ENCODE assay signal across 9 cellular contexts in genomic region chr19:46862504-46862835, GRCh38. TPM values are rescaled to one million over a fixed set of nuclear protein-coding genes. Genes with fewer than 3 reads are reported as not detected.
DNase-seq lines count a peak whose midpoint lies in the region; ATAC-seq and TF ChIP-seq lines count a peak whose summit lies in the region.
"Had no signal": no experiment of that assay in that cellular context is flagged by ENCODE, and none has a peak within 500 bp of the region (broad histone marks: within the 10 kb centered on the region; RNA-seq: fewer than 3 reads in every experiment).

No MANE protein-coding gene starts in this region.

- peaks cover 43 to 70% of the 10 kb centered on the region in 2 experiments for H3K79me1 ChIP-seq in IMR-90 (ENCODE audit: low read depth in 1 of 2, low read length in 2 of 2)

- no peak overlapping the region; the same call in 1 of the 2 replicates for H2AK5ac ChIP-seq in IMR-90 (ENCODE audit: low read depth, low read length)

- no peak overlapping the region for H4K91ac ChIP-seq in IMR-90 (ENCODE audit: insufficient read depth, low read depth, low read length)

- no peak overlapping the region for H3K4ac ChIP-seq in IMR-90 (ENCODE audit: low read depth, low read length)

- no peak overlapping the region for H4K5ac ChIP-seq in IMR-90 (ENCODE audit: low read depth, low read length)

- H3K9me1 ChIP-seq in IMR-90 (ENCODE audit: insufficient read depth, low read length) = peaks cover 32% of the 10 kb centered on the region

- H3K18ac ChIP-seq in IMR-90 (ENCODE audit: low read depth, low read length) = no peak overlapping the region

- H3K4me2 ChIP-seq in IMR-90 (ENCODE audit: low read depth, low read length) = peak overlapping the region; percentile 97

- no peak overlapping the region for H2BK20ac ChIP-seq in IMR-90 (ENCODE audit: low read depth, low read length)

- 0 out of 2 replicates have a peak overlapping the region, but pooled peaks have one; percentile 8 for H3K56ac ChIP-seq in IMR-90 (ENCODE audit: extremely low read depth, insufficient read depth, low read length)

- no peak for TF ChIP-seq POLR2A in IMR-90 (IDR thresholded peaks at IDR 0.05; ENCODE audit: low read depth, low read length)

- intact Hi-C loops in A673 (cut with micrococcal nuclease; ENCODE audit: unreplicated experiment) = no loop called here
- intact Hi-C loops in IMR-90 (cut with micrococcal nuclease) = loop anchor here (2.0 kb wide), 1 partner anchor 50 kb away; no protein-coding TSS in a partner anchor

- in situ Hi-C loops in IMR-90 (cut with MboI; ENCODE audit: low sequenced_read_pairs) (no loop called here), GM13977 (cut with MboI; ENCODE audit: low pct_unique_long_range_greater_than_20kb, low sequenced_read_pairs, unreplicated experiment) (no loop called here)

- POLR2A ChIA-PET in A673 (lab: Charles Lee; ENCODE audit: low non-redundant PET) = no interaction called here
- POLR2A ChIA-PET in IMR-90 (lab: Charles Lee; ENCODE audit: unreplicated experiment) = no interaction called here

- WGBS in IMR-90 (ENCODE audit: extremely low coverage in 2 of 2, insufficient read length in 1 of 2), 2 experiments = 12% methylated on average over 7 of the region's 9 CpGs; no CpG with 5 or more reads in 1 of the 2 experiments

- peak overlapping the region; percentile 78; the same call in 1 of the 2 replicates for H3K23ac ChIP-seq in IMR-90 (ENCODE audit: low read depth, low read length)

- no peak for ATAC-seq in IMR-90 (ENCODE audit: low read depth)
- ATAC-seq in HG03097 (IDR thresholded peaks at IDR 0.05; ENCODE audit: low FRiP score, unreplicated experiment) = no peak

- no peaks in the 10 kb centered on the region for H3K36me3 Mint-ChIP-seq in mesothelial cell of epicardium
- peaks cover 5% of the 10 kb centered on the region for H3K36me3 Mint-ChIP-seq in endothelial cell (ENCODE audit: low read depth, unreplicated experiment)

- H3K4me3 ChIP-seq in A673 (ENCODE audit: low read depth, low read length, poor library complexity, severe bottlenecking) (peak overlapping the region; percentile 88), IMR-90 (ENCODE audit: insufficient read depth, low read depth, low read length) (peak overlapping the region; percentile 68), mucosa of stomach (ENCODE audit: low read length) (peak overlapping the region; percentile 67)

- H3K9ac ChIP-seq in IMR-90 (ENCODE audit: low read depth, low read length) = peak overlapping the region; percentile 94
- H3K9ac ChIP-seq in mucosa of stomach (ENCODE audit: low read length) = peak overlapping the region; percentile 64

- H2BK5ac ChIP-seq in IMR-90 (ENCODE audit: low read depth, low read length, poor library complexity, severe bottlenecking) = no peak overlapping the region

- H4K20me1 ChIP-seq in IMR-90 (ENCODE audit: insufficient read depth, low read length) = peaks cover 68% of the 10 kb centered on the region

- no peaks in the 10 kb centered on the region for H3K27me3 ChIP-seq in A673 (replicated peaks; ENCODE audit: insufficient read depth, low read depth, low read length, poor library complexity)
- H3K27me3 ChIP-seq in IMR-90 (ENCODE audit: control insufficient read depth, insufficient read depth, low read length) = no peaks in the 10 kb centered on the region
- H3K27me3 ChIP-seq in mucosa of stomach (ENCODE audit: control insufficient read depth, insufficient read depth, low read length) = no peaks in the 10 kb centered on the region

- H2AK9ac ChIP-seq in IMR-90 (replicated peaks; ENCODE audit: low read depth, low read length, poor library complexity) = peak overlapping the region; percentile 86

- DNase-seq in A673 (ENCODE audit: low spot score) = no peak
- DNase-seq in IMR-90 = no peak
- peak; percentile 17 for DNase-seq in dermis blood vessel endothelial cell
- no peak for DNase-seq in mesothelial cell of epicardium (ENCODE audit: low spot score in 2 of 2, unreplicated experiment in 2 of 2)
- DNase-seq in endothelial cell (ENCODE audit: low spot score) = no peak
- no peak for DNase-seq in GM13977 (ENCODE audit: low spot score)
- DNase-seq: NCI-H2081 had no signal

- no peaks in the 10 kb centered on the region for H3K9me3 ChIP-seq in A673 (ENCODE audit: low read depth, low read length, poor library complexity, severe bottlenecking)
- no peaks in the 10 kb centered on the region for H3K9me3 ChIP-seq in IMR-90 (ENCODE audit: control insufficient read depth, insufficient read depth, low read length)
- no peaks in the 10 kb centered on the region for H3K9me3 ChIP-seq in mucosa of stomach (ENCODE audit: control insufficient read depth, low read length)

- H3K4me1 Mint-ChIP-seq in mesothelial cell of epicardium = peaks cover 19% of the 10 kb centered on the region
- peaks cover 21% of the 10 kb centered on the region for H3K4me1 Mint-ChIP-seq in endothelial cell (ENCODE audit: unreplicated experiment)

- H3K27ac Mint-ChIP-seq in mesothelial cell of epicardium = no peak overlapping the region
- H3K27ac Mint-ChIP-seq in endothelial cell (ENCODE audit: unreplicated experiment) = no peak overlapping the region

- H3K9me3 Mint-ChIP-seq in mesothelial cell of epicardium (no peaks in the 10 kb centered on the region), endothelial cell (ENCODE audit: unreplicated experiment) (no peaks in the 10 kb centered on the region)

- H3K4me1 ChIP-seq in A673 (ENCODE audit: insufficient read depth, low read length, poor library complexity, severe bottlenecking) = peaks cover 41% of the 10 kb centered on the region
- H3K4me1 ChIP-seq in IMR-90 (ENCODE audit: control insufficient read depth, insufficient read depth, low read length) = peaks cover 20% of the 10 kb centered on the region
- peaks cover 42% of the 10 kb centered on the region for H3K4me1 ChIP-seq in mucosa of stomach (ENCODE audit: control insufficient read depth, insufficient read depth, low read length)

- TF ChIP-seq CTCF in A673 (conservative IDR thresholded peaks at IDR 0.05; ENCODE audit: low read depth, low read length) (no peak), IMR-90 (conservative IDR thresholded peaks at IDR 0.05; ENCODE audit: low read depth, low read length) (no peak), mesothelial cell of epicardium (IDR thresholded peaks at IDR 0.05; ENCODE audit: unreplicated experiment) (no peak), endothelial cell (IDR thresholded peaks at IDR 0.05; ENCODE audit: unreplicated experiment) (no peak), GM13977 (IDR thresholded peaks at IDR 0.05; ENCODE audit: extremely low read depth, insufficient read depth, missing control alignments) (no peak)

- H2BK15ac ChIP-seq in IMR-90 (ENCODE audit: low read depth, low read length) = no peak overlapping the region

- no peak overlapping the region for H4K8ac ChIP-seq in IMR-90 (ENCODE audit: low read depth in 2 of 2, low read length in 2 of 2)

- CTCF ChIA-PET in A673 (lab: Charles Lee) = no interaction called here
- CTCF ChIA-PET in IMR-90 (lab: Yijun Ruan, JAX) = interaction anchor here (0.6 to 1.2 kb wide), 2 partner anchors 12 to 128 kb away, joined by 5 to 7 read pairs; no protein-coding TSS in a partner anchor

- TF ChIP-seq RAD21 in IMR-90 (IDR thresholded peaks at IDR 0.05; ENCODE audit: low read length) = no peak

- peaks cover 3% of the 10 kb centered on the region for H3K36me3 ChIP-seq in A673 (ENCODE audit: insufficient read depth, low read length, poor library complexity, severe bottlenecking)
- H3K36me3 ChIP-seq in IMR-90 (ENCODE audit: control insufficient read depth, insufficient read depth, low read length) = no peaks in the 10 kb centered on the region
- no peaks in the 10 kb centered on the region for H3K36me3 ChIP-seq in mucosa of stomach (ENCODE audit: control insufficient read depth, insufficient read depth, low read length)

- H3K4me3 Mint-ChIP-seq in mesothelial cell of epicardium = no peak overlapping the region
- H3K4me3 Mint-ChIP-seq in endothelial cell (ENCODE audit: unreplicated experiment) = no peak overlapping the region

- H3K27ac ChIP-seq in A673 (ENCODE audit: low read depth, low read length, poor library complexity, severe bottlenecking) (peak overlapping the region; percentile 100), IMR-90 (ENCODE audit: insufficient read depth, low read length) (peak overlapping the region; percentile 74; the same call in 1 of the 2 replicates)

- no peak overlapping the region for H2BK120ac ChIP-seq in IMR-90 (ENCODE audit: low read depth, low read length)

- H3K27me3 Mint-ChIP-seq in mesothelial cell of epicardium (ENCODE audit: low read depth) = no peaks in the 10 kb centered on the region
- peaks cover 7% of the 10 kb centered on the region for H3K27me3 Mint-ChIP-seq in endothelial cell (ENCODE audit: unreplicated experiment)

- H3K14ac ChIP-seq in IMR-90 (replicated peaks; ENCODE audit: low read depth, low read length) = peak overlapping the region; percentile 76

- dilution Hi-C loops in IMR-90 (cut with HindIII; ENCODE audit: low sequenced_read_pairs, unreplicated experiment) = no loop called here

- no peak overlapping the region for H2AFZ ChIP-seq in IMR-90 (replicated peaks; ENCODE audit: low read length, poor library complexity)

- BruUV-seq in A673 (replicated peaks; lab: Mats Ljungman, UMichigan) (no TSS peak), IMR-90 (replicated peaks; lab: Mats Ljungman, UMichigan) (no TSS peak)

TF ChIP-seq in IMR-90, 13 proteins besides CTCF, POLR2A, EP300 and RAD21 (continues in another document):
- TF ChIP-seq MAFK (IDR thresholded peaks at IDR 0.05; ENCODE audit: low read depth, low read length) (no peak), MAZ (IDR thresholded peaks at IDR 0.05; ENCODE audit: borderline replicate concordance, low read depth, low read length) (no peak), SMC3 (IDR thresholded peaks at IDR 0.05; ENCODE audit: low read depth, low read length) (no peak)

RNA-seq across cellular contexts. Expression of gene ARHGAP35, which starts 1.7 kb away (rescaled TPM):
- total RNA-seq in A673 (2021) (76.5 and 76.7 TPM in 2 replicates), IMR-90 (2012; rRNA removed) (28.9 and 29.0 TPM in 2 replicates), dermis blood vessel endothelial cell (25.9 and 44.5 TPM in 2 replicates), mesothelial cell of epicardium (74.9 to 77.9 TPM (median 77.4 TPM) in 3 replicates), endothelial cell (ENCODE audit: unreplicated experiment) (71.1 TPM)
- polyA plus RNA-seq in IMR-90 (2012; rRNA removed) = 16.4 and 18.7 TPM in 2 replicates
- 10.3 and 12.5 TPM in 2 replicates for polyA plus RNA-seq in IMR-90 (2012; cell fraction: cytosol; rRNA removed)
- 17.8 and 19.1 TPM in 2 replicates for polyA plus RNA-seq in IMR-90 (2012; cell fraction: nucleus; rRNA removed; ENCODE audit: low replicate concordance)

RNA-seq across cellular contexts. Expression of gene AP2S1, which starts 11.8 kb away (rescaled TPM):
- total RNA-seq in A673 (2021) = 226 and 241 TPM in 2 replicates
- 134 and 144 TPM in 2 replicates for total RNA-seq in IMR-90 (2012; rRNA removed)
- polyA plus RNA-seq in IMR-90 (2012; rRNA removed) = 274 and 374 TPM in 2 replicates
- 459 and 604 TPM in 2 replicates for polyA plus RNA-seq in IMR-90 (2012; cell fraction: cytosol; rRNA removed)
- 129 and 153 TPM in 2 replicates for polyA plus RNA-seq in IMR-90 (2012; cell fraction: nucleus; rRNA removed; ENCODE audit: low replicate concordance)
- total RNA-seq in dermis blood vessel endothelial cell = 118 and 218 TPM in 2 replicates
- 97.5 to 109 TPM (median 107 TPM) in 3 replicates for total RNA-seq in mesothelial cell of epicardium
- total RNA-seq in endothelial cell (ENCODE audit: unreplicated experiment) = 381 TPM
